In the genomic region with DNA sequence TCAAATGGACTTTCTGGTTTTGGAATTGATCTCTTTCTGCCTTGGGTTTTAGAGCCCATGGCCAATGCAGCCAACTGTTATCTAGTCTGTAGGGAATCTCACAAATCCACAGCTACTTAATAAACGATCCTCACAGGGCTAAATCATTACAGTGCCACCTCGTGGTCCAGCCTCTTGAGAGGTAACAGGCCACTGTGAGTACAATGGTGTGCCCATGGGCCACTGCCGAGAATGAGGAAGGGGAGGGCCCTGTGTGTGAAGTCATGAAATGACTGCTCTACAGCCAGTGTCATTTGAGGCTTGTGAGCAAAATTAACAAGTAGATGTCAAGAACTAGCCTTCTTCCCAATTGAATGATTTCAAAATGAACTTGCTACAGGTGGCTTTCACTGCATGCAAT, we compare ENCODE assay signal across 8 cellular contexts. TPM values are rescaled to one million over a fixed set of nuclear protein-coding genes. Genes with fewer than 3 reads are reported as not detected.
A peak's percentile ranks its signal among the peaks of the same experiment; 100 is the strongest.
DNase-seq lines count a peak whose midpoint lies in the region; ATAC-seq and TF ChIP-seq lines count a peak whose summit lies in the region.

No MANE protein-coding gene starts in this region.

- WGBS in prostate gland = 38% methylated on average over 3 of the region's 3 CpGs

- H3K4me1 ChIP-seq in prostate gland (replicated peaks) = no peaks in the 10 kb centered on the region

- no peak overlapping the region for H3K27ac ChIP-seq in prostate gland

- no peaks in the 10 kb centered on the region for H3K36me3 ChIP-seq in prostate gland

- DNase-seq in COLO829 (ENCODE audit: low spot score) = peak; percentile 49
- peak; percentile 20 for DNase-seq in NCI-H526 treated with DMSO at 0.1 percent for 48 hours (lab: John Stamatoyannopoulos, UW)
- DNase-seq in choroid plexus epithelial cell (ENCODE audit: low read depth) = peak; percentile 39
- no peak for DNase-seq in prostate gland (ENCODE audit: low spot score)
- no peak for DNase-seq in cortex of kidney (lab: John Stamatoyannopoulos, UW)

- no peaks in the 10 kb centered on the region for H3K9me3 ChIP-seq in prostate gland

- intact Hi-C loops in prostate gland (cut with DNase I) = loop anchor here (10.0 kb wide), 1 partner anchor 49 kb away; no protein-coding TSS in a partner anchor

- no peak for TF ChIP-seq POLR2A in prostate gland (IDR thresholded peaks at IDR 0.05)

- ATAC-seq in GM19395 (IDR thresholded peaks at IDR 0.05; ENCODE audit: unreplicated experiment) (peak; percentile 56), GM19328 (IDR thresholded peaks at IDR 0.05; ENCODE audit: unreplicated experiment) (no peak)
- no peak for ATAC-seq in activated CD4-positive, CD25-positive, alpha-beta regulatory T cell treated with anti-CD3 and anti-CD28 coated beads, Interleukin-2, amount 50 U/mL, for 24 hours

- peak; percentile 49 for TF ChIP-seq CTCF in choroid plexus epithelial cell (conservative IDR thresholded peaks at IDR 0.05; ENCODE audit: low read depth, low read length)
- peak in 3 of 4 experiments; percentile 11 to 39 (median 23) for TF ChIP-seq CTCF in prostate gland (IDR thresholded peaks at IDR 0.05)

- H3K4me3 ChIP-seq in choroid plexus epithelial cell (ENCODE audit: low read depth, low read length) (no peak overlapping the region), prostate gland (no peak overlapping the region)

- H3K27me3 ChIP-seq in prostate gland (replicated peaks; ENCODE audit: insufficient read depth) = no peaks in the 10 kb centered on the region

RNA-seq across cellular contexts. Expression of a gene that starts 54.3 kb away (rescaled TPM):
- total RNA-seq in prostate gland = 100 to 1,000 TPM; 228 to 266 TPM

RNA-seq across cellular contexts. Expression of a gene that starts 55.2 kb away (rescaled TPM):
- 10 to 100 TPM; 39.6 to 58.1 TPM for total RNA-seq in prostate gland

Comparison
In these comparisons a context has a peak if more than half of its experiments do, and no peak if none do; other contexts are left out.
1. DNase-seq: peak in COLO829 (single experiment), NCI-H526 treated with DMSO at 0.1 percent for 48 hours (single experiment) and choroid plexus epithelial cell (single experiment); none in prostate gland (single experiment) and cortex of kidney (single experiment).